8 cellular contexts compared by ENCODE assay signal in the genomic region with DNA sequence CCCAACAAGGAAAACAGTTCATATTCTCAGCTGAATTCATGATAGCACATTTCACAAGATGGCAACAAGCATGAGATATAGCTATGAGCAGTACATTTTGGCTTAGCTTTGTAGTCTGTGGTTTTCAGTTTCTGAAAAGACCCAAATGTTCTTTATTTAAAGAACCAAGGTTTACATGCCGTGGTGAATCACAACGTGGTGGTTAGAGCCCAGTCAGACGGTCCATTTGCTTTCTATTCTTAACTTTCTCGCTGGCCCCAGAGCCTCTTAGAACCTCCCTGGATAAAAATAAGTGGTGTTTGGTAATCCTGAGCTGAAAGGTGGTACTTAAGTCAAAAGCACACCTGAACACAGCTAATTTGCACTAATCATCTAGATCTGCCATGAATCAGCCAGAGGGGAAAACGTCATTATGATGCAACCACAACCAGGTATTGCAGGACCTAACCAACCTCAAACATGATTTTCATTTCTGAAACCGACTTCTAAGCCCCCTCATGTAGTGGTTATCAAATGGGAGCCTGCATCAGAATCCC. TPM values are rescaled to one million over a fixed set of nuclear protein-coding genes. Genes with fewer than 3 reads are reported as not detected.
A peak's percentile ranks its signal among the peaks of the same experiment; 100 is the strongest.
DNase-seq lines count a peak whose midpoint lies in the region; ATAC-seq and TF ChIP-seq lines count a peak whose summit lies in the region.

No MANE protein-coding gene starts in this region.

- peak overlapping the region; percentile 79 for H2AFZ ChIP-seq in PC-3 (ENCODE audit: low read length)

- H3K79me2 ChIP-seq in PC-3 (ENCODE audit: low read length), result no peaks in the 10 kb centered on the region

- H3F3A ChIP-seq in PC-3 (ENCODE audit: low read length, unreplicated experiment), result no peaks in the 10 kb centered on the region

- CTCF ChIA-PET in PC-3 (lab: Charles Lee), result no interaction called here

- DNase-seq in ELR (ENCODE audit: low read depth) (peak; percentile 86), H4 (ENCODE audit: low spot score) (peak; percentile 79), PC-3 (peak; percentile 54), fibroblast of gingiva (ENCODE audit: low read depth) (peak; percentile 80), caudate nucleus (lab: John Stamatoyannopoulos, UW) (no peak), G401 (ENCODE audit: low spot score) (no peak), middle frontal gyrus (ENCODE audit: extremely low spot score, low spot score) (no peak)

- BruUV-seq in PC-3 (replicated peaks; lab: Mats Ljungman, UMichigan), result no TSS peak

- H3K4me3 ChIP-seq in PC-3 (ENCODE audit: low read length), result peak overlapping the region; percentile 21; the same call in 1 of the 2 replicates

- no peaks in the 10 kb centered on the region for H3K27me3 ChIP-seq in PC-3 (ENCODE audit: low read length)

- no peaks in the 10 kb centered on the region for H3K36me3 ChIP-seq in PC-3 (ENCODE audit: low read depth, low read length)

- POLR2A ChIA-PET in PC-3 (lab: Charles Lee; ENCODE audit: unreplicated experiment), result no interaction called here

- peak; percentile 7; the same call in 1 of the 2 replicates for ATAC-seq in PC-3
- ATAC-seq in GM21786 (IDR thresholded peaks at IDR 0.05; ENCODE audit: unreplicated experiment), result no peak

- H3K9ac ChIP-seq in PC-3 (ENCODE audit: low read length), result no peak overlapping the region

- no peaks in the 10 kb centered on the region for H4K20me1 ChIP-seq in PC-3 (ENCODE audit: low read length)

- H3K4me2 ChIP-seq in PC-3 (ENCODE audit: low read length), result peak overlapping the region; percentile 69

- no peak for TF ChIP-seq CTCF in PC-3 (conservative IDR thresholded peaks at IDR 0.05; ENCODE audit: low read depth, low read length)

- peak overlapping the region; percentile 56 for H3K27ac ChIP-seq in PC-3 (ENCODE audit: low read length)
- no peak overlapping the region for H3K27ac ChIP-seq in caudate nucleus (ENCODE audit: low read depth, low read length)

- intact Hi-C loops in PC-3 (cut with micrococcal nuclease), result no loop called here

- in situ Hi-C loops in G401 (cut with HindIII; ENCODE audit: low sequenced_read_pairs), result no loop called here

- no peaks in the 10 kb centered on the region for H3K9me3 ChIP-seq in PC-3 (ENCODE audit: low read length)

- no peaks in the 10 kb centered on the region for H3K9me2 ChIP-seq in PC-3 (replicated peaks; ENCODE audit: low read length)

- H3K4me1 ChIP-seq in PC-3 (ENCODE audit: insufficient read depth, low read length), result peaks cover 35% of the 10 kb centered on the region

RNA-seq across cellular contexts. Expression of a gene that starts 18.6 kb away (rescaled TPM):
- 37.0 and 45.7 TPM in 2 replicates for total RNA-seq in H4 (2014; rRNA removed; shearing (Covaris generic))
- total RNA-seq in PC-3 (2014; rRNA removed), result 24.4 and 28.6 TPM in 2 replicates
- total RNA-seq in G401 (2014; rRNA removed; shearing (Covaris generic)), result 36.7 and 56.3 TPM in 2 replicates

Comparison
In these comparisons a context has a peak if more than half of its experiments do, and no peak if none do; other contexts are left out.
1. DNase-seq: peak in ELR (single experiment), H4 (single experiment), PC-3 (single experiment) and fibroblast of gingiva (single experiment); none in caudate nucleus (0 of 61), G401 (single experiment) and middle frontal gyrus (single experiment).